ENCODE assay signal across 9 cellular contexts in genomic region chr10:75407296-75407715, GRCh38. TPM values are rescaled to one million over a fixed set of nuclear protein-coding genes. Genes with fewer than 3 reads are reported as not detected.
DNase-seq lines count a peak whose midpoint lies in the region; ATAC-seq and TF ChIP-seq lines count a peak whose summit lies in the region.
"Had no signal": no experiment of that assay in that cellular context is flagged by ENCODE, and none has a peak within 500 bp of the region (broad histone marks: within the 10 kb centered on the region; RNA-seq: fewer than 3 reads in every experiment).

No MANE protein-coding gene starts in this region.

- no peaks in the 10 kb centered on the region for H3K9me3 ChIP-seq in tibial artery

- no peak for TF ChIP-seq CTCF in chondrocyte (IDR thresholded peaks at IDR 0.05)
- TF ChIP-seq CTCF in mesothelial cell of epicardium (IDR thresholded peaks at IDR 0.05; ENCODE audit: unreplicated experiment) = no peak
- TF ChIP-seq CTCF in tibial artery (IDR thresholded peaks at IDR 0.05) = no peak

- peak overlapping the region; percentile 40 for H3K4me3 Mint-ChIP-seq in activated naive CD4-positive, alpha-beta T cell treated with anti-CD3 and anti-CD28 coated beads, Interleukin-2, amount 10 ng/mL, durations not matched to agents 7 days and 5 days
- H3K4me3 Mint-ChIP-seq in chondrocyte (ENCODE audit: unreplicated experiment) (peak overlapping the region; percentile 80), mesothelial cell of epicardium (peak overlapping the region; percentile 62)

- H3K27me3 ChIP-seq in tibial artery = no peaks in the 10 kb centered on the region

- no peaks in the 10 kb centered on the region for H3K36me3 ChIP-seq in tibial artery

- no peaks in the 10 kb centered on the region for H3K36me3 Mint-ChIP-seq in activated naive CD4-positive, alpha-beta T cell treated with anti-CD3 and anti-CD28 coated beads, Interleukin-2, amount 10 ng/mL, durations not matched to agents 7 days and 5 days
- H3K36me3 Mint-ChIP-seq in chondrocyte (ENCODE audit: low read depth) (peaks cover 2% of the 10 kb centered on the region), mesothelial cell of epicardium (no peaks in the 10 kb centered on the region)

- intact Hi-C loops in tibial artery (cut with DNase I; ENCODE audit: low total_unique reads) = no loop called here

- peaks cover 92% of the 10 kb centered on the region for H3K27me3 Mint-ChIP-seq in activated naive CD4-positive, alpha-beta T cell treated with anti-CD3 and anti-CD28 coated beads, Interleukin-2, amount 10 ng/mL, durations not matched to agents 7 days and 5 days
- peaks cover 45% of the 10 kb centered on the region for H3K27me3 Mint-ChIP-seq in chondrocyte (ENCODE audit: low read depth)
- H3K27me3 Mint-ChIP-seq in mesothelial cell of epicardium (ENCODE audit: low read depth) = peaks cover 22% of the 10 kb centered on the region

- ATAC-seq in HG03378 (IDR thresholded peaks at IDR 0.05; ENCODE audit: unreplicated experiment) = no peak
- no peak for ATAC-seq in HG03108 (IDR thresholded peaks at IDR 0.05; ENCODE audit: unreplicated experiment)

- peak overlapping the region; percentile 84 to 94 for H3K27ac ChIP-seq in tibial artery

- H3K4me3 ChIP-seq in tibial artery = peak overlapping the region; percentile 77 to 89

- peaks cover 0 to 37% (median 22%) of the 10 kb centered on the region in 4 donors for H3K4me1 ChIP-seq in tibial artery

- CTCF ChIA-PET in activated naive CD4-positive, alpha-beta T cell treated with anti-CD3 and anti-CD28 coated beads, Interleukin-2, amount 10 ng/mL, durations not matched to agents 7 days and 5 days (lab: Charles Lee) = no interaction called here

- H3K9me3 Mint-ChIP-seq in activated naive CD4-positive, alpha-beta T cell treated with anti-CD3 and anti-CD28 coated beads, Interleukin-2, amount 10 ng/mL, durations not matched to agents 7 days and 5 days = no peaks in the 10 kb centered on the region
- H3K9me3 Mint-ChIP-seq in chondrocyte (ENCODE audit: low read depth) = no peaks in the 10 kb centered on the region
- H3K9me3 Mint-ChIP-seq in mesothelial cell of epicardium = no peaks in the 10 kb centered on the region

- peaks cover 36% of the 10 kb centered on the region for H3K4me1 Mint-ChIP-seq in activated naive CD4-positive, alpha-beta T cell treated with anti-CD3 and anti-CD28 coated beads, Interleukin-2, amount 10 ng/mL, durations not matched to agents 7 days and 5 days
- H3K4me1 Mint-ChIP-seq in chondrocyte (ENCODE audit: low read depth) (peaks cover 29% of the 10 kb centered on the region), mesothelial cell of epicardium (peaks cover 43% of the 10 kb centered on the region)

- H3K27ac Mint-ChIP-seq in activated naive CD4-positive, alpha-beta T cell treated with anti-CD3 and anti-CD28 coated beads, Interleukin-2, amount 10 ng/mL, durations not matched to agents 7 days and 5 days = no peak overlapping the region
- H3K27ac Mint-ChIP-seq in chondrocyte (ENCODE audit: unreplicated experiment) (no peak overlapping the region), mesothelial cell of epicardium (peak overlapping the region; percentile 87)

- DNase-seq in activated naive CD4-positive, alpha-beta T cell treated with anti-CD3 and anti-CD28 coated beads, Interleukin-2, amount 10 ng/mL, durations not matched to agents 7 days and 5 days = no peak
- no peak for DNase-seq in activated naive CD4-positive, alpha-beta T cell treated with anti-CD3 and anti-CD28 coated beads, Interleukin-2, amount 50 U/mL, for 16 hours
- no peak for DNase-seq in chondrocyte (ENCODE audit: low spot score)
- DNase-seq in mesothelial cell of epicardium (ENCODE audit: low spot score in 2 of 2, unreplicated experiment in 2 of 2) = peak in 1 of 2 experiments; percentile 44
- DNase-seq in tibial artery = no peak
- no peak for DNase-seq in DMS53 treated with DMSO at 0.1 percent for 48 hours (lab: John Stamatoyannopoulos, UW; ENCODE audit: unreplicated experiment)
- DNase-seq: AML-193 had no signal

RNA-seq across cellular contexts. Expression of gene ZNF503, which starts 5.7 kb away (rescaled TPM):
- total RNA-seq in chondrocyte (12.3 to 26.0 TPM (median 24.8 TPM) in 3 replicates), mesothelial cell of epicardium (58.0 to 59.9 TPM (median 58.3 TPM) in 3 replicates)

RNA-seq across cellular contexts. Expression of gene LRMDA, which starts 24.1 kb away (rescaled TPM):
- total RNA-seq in chondrocyte (0.34 to 3.5 TPM (median 2.8 TPM) in 3 replicates), mesothelial cell of epicardium (2.0 to 3.3 TPM (median 2.7 TPM) in 3 replicates)
